In the genomic region with DNA sequence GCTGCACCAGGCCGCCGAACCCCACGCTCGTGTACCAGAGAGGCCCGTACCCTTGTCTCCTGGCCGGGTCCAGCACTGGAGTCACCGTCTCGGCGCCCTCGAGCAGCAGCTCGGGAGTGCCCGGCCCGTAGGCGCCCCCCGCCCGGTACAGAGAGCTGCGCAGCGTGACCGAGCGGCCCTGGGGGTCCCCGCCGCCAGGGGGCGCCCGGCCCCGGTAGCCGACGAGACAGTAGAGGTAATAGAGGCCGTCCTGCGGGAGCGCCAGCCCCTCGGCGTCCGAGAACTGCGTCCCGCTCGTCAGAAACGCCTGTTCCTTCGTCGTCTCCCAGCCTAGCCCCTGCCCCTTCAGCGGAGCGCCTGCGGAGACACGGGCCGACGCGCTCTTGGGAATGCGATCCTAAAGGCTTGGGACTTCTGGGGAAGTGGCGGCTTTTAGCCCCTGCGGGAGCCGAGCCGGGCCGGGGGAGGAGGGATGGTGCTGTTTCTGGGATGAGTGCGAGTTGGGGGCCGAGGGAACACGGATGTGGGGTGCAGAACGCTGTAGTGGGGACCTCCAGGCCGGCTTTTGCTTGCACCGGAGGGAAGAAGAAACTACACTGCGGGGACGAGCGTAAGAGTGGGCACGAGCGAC, we compare ENCODE assay signal across 1 cellular context.
TF ChIP-seq lines count a peak whose summit lies in the region.

No MANE protein-coding gene starts in this region.

TF ChIP-seq in K562, 482 proteins besides CTCF, POLR2A, EP300 and RAD21 (continued from another document and continues in another):
- TF ChIP-seq KAT2B (IDR thresholded peaks at IDR 0.05; ENCODE audit: low read depth, low read length) (no peak), CHAMP1 (IDR thresholded peaks at IDR 0.05) (no peak), EWSR1 (IDR thresholded peaks at IDR 0.05; ENCODE audit: borderline replicate concordance, low read depth, partially characterized antibody) (no peak), GTF3C2 (IDR thresholded peaks at IDR 0.05; ENCODE audit: borderline replicate concordance, extremely low read depth, insufficient read length) (no peak), BMI1 (IDR thresholded peaks at IDR 0.05; ENCODE audit: low read length) (no peak), ZFX (CRISPR knock-in tag; IDR thresholded peaks at IDR 0.05) (peak; percentile 93), ILF3 (IDR thresholded peaks at IDR 0.05; ENCODE audit: borderline replicate concordance) (no peak), NFIC (IDR thresholded peaks at IDR 0.05) (peak; percentile 41; the same call in 1 of the 2 replicates), LEF1 (IDR thresholded peaks at IDR 0.05) (no peak), DMBX1 (CRISPR knock-in tag; IDR thresholded peaks at IDR 0.05; ENCODE audit: borderline replicate concordance) (peak; percentile 74), E2F3 (CRISPR knock-in tag; IDR thresholded peaks at IDR 0.05) (0 out of 2 replicates have a peak, but pooled peaks have one; percentile 5), TRIM25 (IDR thresholded peaks at IDR 0.05; ENCODE audit: borderline replicate concordance) (no peak), CEBPB (tag; IDR thresholded peaks at IDR 0.05) (no peak), SETDB1 (IDR thresholded peaks at IDR 0.05; ENCODE audit: low read length) (no peak), TFAM (CRISPR knock-in tag; conservative IDR thresholded peaks at IDR 0.05) (no peak), ZFP1 (CRISPR knock-in tag; IDR thresholded peaks at IDR 0.05) (no peak), ZNF436 (CRISPR knock-in tag; IDR thresholded peaks at IDR 0.05) (no peak), ZNF76 (CRISPR knock-in tag; IDR thresholded peaks at IDR 0.05; ENCODE audit: borderline replicate concordance) (no peak), SMAD3 (CRISPR knock-in tag; conservative IDR thresholded peaks at IDR 0.05) (0 out of 2 replicates have a peak, but pooled peaks have one; percentile 6), HMGN3 (IDR thresholded peaks at IDR 0.05; ENCODE audit: borderline replicate concordance, extremely low read depth, insufficient read length, low read depth, low read length) (peak; percentile 91), BDP1 (IDR thresholded peaks at IDR 0.05; ENCODE audit: insufficient read depth, insufficient read length) (no peak), SRSF3 (IDR thresholded peaks at IDR 0.05; ENCODE audit: insufficient read depth, low read length) (no peak), ZZZ3 (IDR thresholded peaks at IDR 0.05) (no peak; the same call in 1 of the 2 replicates), MIER1 (IDR thresholded peaks at IDR 0.05; ENCODE audit: low read depth) (no peak), MEF2D (tag; conservative IDR thresholded peaks at IDR 0.05; ENCODE audit: low read depth) (no peak), NCOR1 (IDR thresholded peaks at IDR 0.05) (no peak), EHMT2 (IDR thresholded peaks at IDR 0.05) (no peak), TOE1 (IDR thresholded peaks at IDR 0.05; ENCODE audit: borderline replicate concordance) (peak; percentile 76; the same call in 1 of the 2 replicates), TOE1 (CRISPR knock-in tag; IDR thresholded peaks at IDR 0.05; ENCODE audit: borderline replicate concordance, low read depth) (peak; percentile 91; the same call in 1 of the 2 replicates), FOXA1 (IDR thresholded peaks at IDR 0.05; ENCODE audit: borderline replicate concordance) (no peak), EZH2 (IDR thresholded peaks at IDR 0.05; ENCODE audit: borderline replicate concordance, low read depth, low read length) (no peak), ADNP (tag; IDR thresholded peaks at IDR 0.05) (no peak)
- TF ChIP-seq, protein P1, sequence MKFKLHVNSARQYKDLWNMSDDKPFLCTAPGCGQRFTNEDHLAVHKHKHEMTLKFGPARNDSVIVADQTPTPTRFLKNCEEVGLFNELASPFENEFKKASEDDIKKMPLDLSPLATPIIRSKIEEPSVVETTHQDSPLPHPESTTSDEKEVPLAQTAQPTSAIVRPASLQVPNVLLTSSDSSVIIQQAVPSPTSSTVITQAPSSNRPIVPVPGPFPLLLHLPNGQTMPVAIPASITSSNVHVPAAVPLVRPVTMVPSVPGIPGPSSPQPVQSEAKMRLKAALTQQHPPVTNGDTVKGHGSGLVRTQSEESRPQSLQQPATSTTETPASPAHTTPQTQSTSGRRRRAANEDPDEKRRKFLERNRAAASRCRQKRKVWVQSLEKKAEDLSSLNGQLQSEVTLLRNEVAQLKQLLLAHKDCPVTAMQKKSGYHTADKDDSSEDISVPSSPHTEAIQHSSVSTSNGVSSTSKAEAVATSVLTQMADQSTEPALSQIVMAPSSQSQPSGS (CRISPR knock-in tag; IDR thresholded peaks at IDR 0.05): no peak
- TF ChIP-seq, protein P2, sequence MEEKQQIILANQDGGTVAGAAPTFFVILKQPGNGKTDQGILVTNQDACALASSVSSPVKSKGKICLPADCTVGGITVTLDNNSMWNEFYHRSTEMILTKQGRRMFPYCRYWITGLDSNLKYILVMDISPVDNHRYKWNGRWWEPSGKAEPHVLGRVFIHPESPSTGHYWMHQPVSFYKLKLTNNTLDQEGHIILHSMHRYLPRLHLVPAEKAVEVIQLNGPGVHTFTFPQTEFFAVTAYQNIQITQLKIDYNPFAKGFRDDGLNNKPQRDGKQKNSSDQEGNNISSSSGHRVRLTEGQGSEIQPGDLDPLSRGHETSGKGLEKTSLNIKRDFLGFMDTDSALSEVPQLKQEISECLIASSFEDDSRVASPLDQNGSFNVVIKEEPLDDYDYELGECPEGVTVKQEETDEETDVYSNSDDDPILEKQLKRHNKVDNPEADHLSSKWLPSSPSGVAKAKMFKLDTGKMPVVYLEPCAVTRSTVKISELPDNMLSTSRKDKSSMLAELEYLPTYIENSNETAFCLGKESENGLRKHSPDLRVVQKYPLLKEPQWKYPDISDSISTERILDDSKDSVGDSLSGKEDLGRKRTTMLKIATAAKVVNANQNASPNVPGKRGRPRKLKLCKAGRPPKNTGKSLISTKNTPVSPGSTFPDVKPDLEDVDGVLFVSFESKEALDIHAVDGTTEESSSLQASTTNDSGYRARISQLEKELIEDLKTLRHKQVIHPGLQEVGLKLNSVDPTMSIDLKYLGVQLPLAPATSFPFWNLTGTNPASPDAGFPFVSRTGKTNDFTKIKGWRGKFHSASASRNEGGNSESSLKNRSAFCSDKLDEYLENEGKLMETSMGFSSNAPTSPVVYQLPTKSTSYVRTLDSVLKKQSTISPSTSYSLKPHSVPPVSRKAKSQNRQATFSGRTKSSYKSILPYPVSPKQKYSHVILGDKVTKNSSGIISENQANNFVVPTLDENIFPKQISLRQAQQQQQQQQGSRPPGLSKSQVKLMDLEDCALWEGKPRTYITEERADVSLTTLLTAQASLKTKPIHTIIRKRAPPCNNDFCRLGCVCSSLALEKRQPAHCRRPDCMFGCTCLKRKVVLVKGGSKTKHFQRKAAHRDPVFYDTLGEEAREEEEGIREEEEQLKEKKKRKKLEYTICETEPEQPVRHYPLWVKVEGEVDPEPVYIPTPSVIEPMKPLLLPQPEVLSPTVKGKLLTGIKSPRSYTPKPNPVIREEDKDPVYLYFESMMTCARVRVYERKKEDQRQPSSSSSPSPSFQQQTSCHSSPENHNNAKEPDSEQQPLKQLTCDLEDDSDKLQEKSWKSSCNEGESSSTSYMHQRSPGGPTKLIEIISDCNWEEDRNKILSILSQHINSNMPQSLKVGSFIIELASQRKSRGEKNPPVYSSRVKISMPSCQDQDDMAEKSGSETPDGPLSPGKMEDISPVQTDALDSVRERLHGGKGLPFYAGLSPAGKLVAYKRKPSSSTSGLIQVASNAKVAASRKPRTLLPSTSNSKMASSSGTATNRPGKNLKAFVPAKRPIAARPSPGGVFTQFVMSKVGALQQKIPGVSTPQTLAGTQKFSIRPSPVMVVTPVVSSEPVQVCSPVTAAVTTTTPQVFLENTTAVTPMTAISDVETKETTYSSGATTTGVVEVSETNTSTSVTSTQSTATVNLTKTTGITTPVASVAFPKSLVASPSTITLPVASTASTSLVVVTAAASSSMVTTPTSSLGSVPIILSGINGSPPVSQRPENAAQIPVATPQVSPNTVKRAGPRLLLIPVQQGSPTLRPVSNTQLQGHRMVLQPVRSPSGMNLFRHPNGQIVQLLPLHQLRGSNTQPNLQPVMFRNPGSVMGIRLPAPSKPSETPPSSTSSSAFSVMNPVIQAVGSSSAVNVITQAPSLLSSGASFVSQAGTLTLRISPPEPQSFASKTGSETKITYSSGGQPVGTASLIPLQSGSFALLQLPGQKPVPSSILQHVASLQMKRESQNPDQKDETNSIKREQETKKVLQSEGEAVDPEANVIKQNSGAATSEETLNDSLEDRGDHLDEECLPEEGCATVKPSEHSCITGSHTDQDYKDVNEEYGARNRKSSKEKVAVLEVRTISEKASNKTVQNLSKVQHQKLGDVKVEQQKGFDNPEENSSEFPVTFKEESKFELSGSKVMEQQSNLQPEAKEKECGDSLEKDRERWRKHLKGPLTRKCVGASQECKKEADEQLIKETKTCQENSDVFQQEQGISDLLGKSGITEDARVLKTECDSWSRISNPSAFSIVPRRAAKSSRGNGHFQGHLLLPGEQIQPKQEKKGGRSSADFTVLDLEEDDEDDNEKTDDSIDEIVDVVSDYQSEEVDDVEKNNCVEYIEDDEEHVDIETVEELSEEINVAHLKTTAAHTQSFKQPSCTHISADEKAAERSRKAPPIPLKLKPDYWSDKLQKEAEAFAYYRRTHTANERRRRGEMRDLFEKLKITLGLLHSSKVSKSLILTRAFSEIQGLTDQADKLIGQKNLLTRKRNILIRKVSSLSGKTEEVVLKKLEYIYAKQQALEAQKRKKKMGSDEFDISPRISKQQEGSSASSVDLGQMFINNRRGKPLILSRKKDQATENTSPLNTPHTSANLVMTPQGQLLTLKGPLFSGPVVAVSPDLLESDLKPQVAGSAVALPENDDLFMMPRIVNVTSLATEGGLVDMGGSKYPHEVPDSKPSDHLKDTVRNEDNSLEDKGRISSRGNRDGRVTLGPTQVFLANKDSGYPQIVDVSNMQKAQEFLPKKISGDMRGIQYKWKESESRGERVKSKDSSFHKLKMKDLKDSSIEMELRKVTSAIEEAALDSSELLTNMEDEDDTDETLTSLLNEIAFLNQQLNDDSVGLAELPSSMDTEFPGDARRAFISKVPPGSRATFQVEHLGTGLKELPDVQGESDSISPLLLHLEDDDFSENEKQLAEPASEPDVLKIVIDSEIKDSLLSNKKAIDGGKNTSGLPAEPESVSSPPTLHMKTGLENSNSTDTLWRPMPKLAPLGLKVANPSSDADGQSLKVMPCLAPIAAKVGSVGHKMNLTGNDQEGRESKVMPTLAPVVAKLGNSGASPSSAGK (IDR thresholded peaks at IDR 0.05): peak; percentile 93
- TF ChIP-seq, protein P3, sequence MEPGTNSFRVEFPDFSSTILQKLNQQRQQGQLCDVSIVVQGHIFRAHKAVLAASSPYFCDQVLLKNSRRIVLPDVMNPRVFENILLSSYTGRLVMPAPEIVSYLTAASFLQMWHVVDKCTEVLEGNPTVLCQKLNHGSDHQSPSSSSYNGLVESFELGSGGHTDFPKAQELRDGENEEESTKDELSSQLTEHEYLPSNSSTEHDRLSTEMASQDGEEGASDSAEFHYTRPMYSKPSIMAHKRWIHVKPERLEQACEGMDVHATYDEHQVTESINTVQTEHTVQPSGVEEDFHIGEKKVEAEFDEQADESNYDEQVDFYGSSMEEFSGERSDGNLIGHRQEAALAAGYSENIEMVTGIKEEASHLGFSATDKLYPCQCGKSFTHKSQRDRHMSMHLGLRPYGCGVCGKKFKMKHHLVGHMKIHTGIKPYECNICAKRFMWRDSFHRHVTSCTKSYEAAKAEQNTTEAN (CRISPR knock-in tag; IDR thresholded peaks at IDR 0.05): no peak
- TF ChIP-seq, protein P4, sequence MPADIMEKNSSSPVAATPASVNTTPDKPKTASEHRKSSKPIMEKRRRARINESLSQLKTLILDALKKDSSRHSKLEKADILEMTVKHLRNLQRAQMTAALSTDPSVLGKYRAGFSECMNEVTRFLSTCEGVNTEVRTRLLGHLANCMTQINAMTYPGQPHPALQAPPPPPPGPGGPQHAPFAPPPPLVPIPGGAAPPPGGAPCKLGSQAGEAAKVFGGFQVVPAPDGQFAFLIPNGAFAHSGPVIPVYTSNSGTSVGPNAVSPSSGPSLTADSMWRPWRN (IDR thresholded peaks at IDR 0.05; ENCODE audit: low read depth): no peak
